ENCODE assay signal across 9 cellular contexts in the genomic region with DNA sequence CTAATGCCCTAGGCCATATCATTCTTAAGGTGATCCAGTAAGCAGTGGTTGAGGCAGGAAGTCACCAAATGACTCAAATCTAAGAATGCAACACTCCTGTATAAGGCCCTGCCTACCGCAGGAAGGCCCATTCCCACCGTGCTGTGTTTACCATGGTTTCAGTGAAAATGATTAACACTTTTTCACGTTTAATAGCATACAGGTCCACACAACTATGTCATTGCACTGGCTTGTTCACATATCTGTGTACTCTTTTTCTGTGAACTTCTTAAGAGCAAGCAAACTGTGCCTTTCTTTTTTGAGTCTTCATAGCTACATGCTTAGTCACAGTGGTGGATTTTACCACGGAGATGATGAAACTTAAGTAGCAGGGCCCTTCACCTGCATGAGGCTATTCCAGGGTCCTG.
DNase-seq lines count a peak whose midpoint lies in the region; ATAC-seq lines count a peak whose summit lies in the region.
"Had no signal": no experiment of that assay in that cellular context is flagged by ENCODE, and none has a peak within 500 bp of the region (broad histone marks: within the 10 kb centered on the region; RNA-seq: fewer than 3 reads in every experiment).

No MANE protein-coding gene starts in this region.

- CTCF ChIA-PET in activated CD4-positive, alpha-beta T cell treated with anti-CD3 and anti-CD28 coated beads, Interleukin-2, amount 10 ng/mL, durations not matched to agents 7 days and 5 days (lab: Charles Lee), result no interaction called here

- H3K4me1 Mint-ChIP-seq in activated CD4-positive, alpha-beta T cell treated with anti-CD3 and anti-CD28 coated beads, Interleukin-2, amount 10 ng/mL, durations not matched to agents 7 days and 5 days, result no peaks in the 10 kb centered on the region

- peaks cover 6% of the 10 kb centered on the region for H3K4me1 ChIP-seq in mesodermal cell (ENCODE audit: control insufficient read depth, insufficient read depth, low read length, poor library complexity, severe bottlenecking)

- no peak overlapping the region for H3K4me3 Mint-ChIP-seq in activated CD4-positive, alpha-beta T cell treated with anti-CD3 and anti-CD28 coated beads, Interleukin-2, amount 10 ng/mL, durations not matched to agents 7 days and 5 days

- H3K27me3 Mint-ChIP-seq in activated CD4-positive, alpha-beta T cell treated with anti-CD3 and anti-CD28 coated beads, Interleukin-2, amount 10 ng/mL, durations not matched to agents 7 days and 5 days, result no peaks in the 10 kb centered on the region

- no peaks in the 10 kb centered on the region for H3K36me3 Mint-ChIP-seq in activated CD4-positive, alpha-beta T cell treated with anti-CD3 and anti-CD28 coated beads, Interleukin-2, amount 10 ng/mL, durations not matched to agents 7 days and 5 days (ENCODE audit: low read depth)

- peak overlapping the region; percentile 26 for H3K27ac ChIP-seq in mesodermal cell (ENCODE audit: low read depth, low read length, severe bottlenecking)

- WGBS in mesodermal cell (ENCODE audit: insufficient coverage in 2 of 2), 2 experiments, result 89 to 91% methylated on average over 4 of the region's 4 CpGs

- ATAC-seq in GM19035 (IDR thresholded peaks at IDR 0.05; ENCODE audit: unreplicated experiment) (peak; percentile 74), HG02798 (IDR thresholded peaks at IDR 0.05; ENCODE audit: poor library complexity, unreplicated experiment) (peak; percentile 82)
- ATAC-seq: left colon had no signal

- POLR2A ChIA-PET in activated CD4-positive, alpha-beta T cell treated with anti-CD3 and anti-CD28 coated beads, Interleukin-2, amount 10 ng/mL, durations not matched to agents 7 days and 5 days (lab: Charles Lee), result no interaction called here

- DNase-seq in NCI-H460 (ENCODE audit: extremely low read depth, low read depth), result peak; percentile 2
- DNase-seq in stimulated activated naive CD4-positive, alpha-beta T cell treated with Interleukin-2 at 50 U/mL for 16 hours (lab: John Stamatoyannopoulos, UW), result no peak
- DNase-seq in SK-N-DZ (ENCODE audit: low spot score), result no peak
- no peak for DNase-seq in activated CD4-positive, alpha-beta T cell treated with anti-CD3 and anti-CD28 coated beads, Interleukin-2, amount 10 ng/mL, durations not matched to agents 7 days and 5 days
- DNase-seq: left colon, SIG-M5 had no signal

- H3K27ac Mint-ChIP-seq in activated CD4-positive, alpha-beta T cell treated with anti-CD3 and anti-CD28 coated beads, Interleukin-2, amount 10 ng/mL, durations not matched to agents 7 days and 5 days, result no peak overlapping the region

- no peaks in the 10 kb centered on the region for H3K36me3 ChIP-seq in mesodermal cell (ENCODE audit: control insufficient read depth, insufficient read depth, low read length)

- no peaks in the 10 kb centered on the region for H3K9me3 ChIP-seq in mesodermal cell (ENCODE audit: control insufficient read depth, low read length)

- H3K4me3 ChIP-seq in mesodermal cell (ENCODE audit: extremely low read depth, insufficient read depth, low read length, poor library complexity, severe bottlenecking), result no peak overlapping the region

- no peaks in the 10 kb centered on the region for H3K9me3 Mint-ChIP-seq in activated CD4-positive, alpha-beta T cell treated with anti-CD3 and anti-CD28 coated beads, Interleukin-2, amount 10 ng/mL, durations not matched to agents 7 days and 5 days
